Comparison of ENCODE assay signal across 17 cellular contexts in the genomic region with DNA sequence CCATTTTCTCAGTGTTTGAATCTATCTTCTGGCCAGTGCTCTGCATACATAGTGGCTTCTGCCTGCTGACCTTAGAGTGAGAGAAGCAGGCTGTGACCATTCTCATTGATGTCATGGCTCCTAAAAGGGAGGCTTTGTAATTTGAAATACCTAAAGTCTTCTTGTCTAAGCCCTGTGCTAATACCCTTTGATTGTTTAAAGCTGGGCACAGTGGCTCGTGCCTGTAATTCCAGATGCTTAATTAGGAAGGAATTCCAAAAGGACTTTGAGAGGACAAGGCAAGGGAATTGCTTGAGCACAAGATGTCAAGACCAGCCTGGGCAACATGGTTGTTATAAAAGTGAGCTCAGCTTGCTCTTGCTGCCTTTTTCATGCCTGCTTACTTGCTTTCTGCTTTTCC.
A peak's percentile ranks its signal among the peaks of the same experiment; 100 is the strongest.
DNase-seq lines count a peak whose midpoint lies in the region; ATAC-seq lines count a peak whose summit lies in the region.
"Had no signal": no experiment of that assay in that cellular context is flagged by ENCODE, and none has a peak within 500 bp of the region (broad histone marks: within the 10 kb centered on the region; RNA-seq: fewer than 3 reads in every experiment).

No MANE protein-coding gene starts in this region.

- H3K4me3 Mint-ChIP-seq in activated naive CD4-positive, alpha-beta T cell treated with anti-CD3 and anti-CD28 coated beads, Interleukin-2, amount 50 U/mL, for 24 hours, result no peak overlapping the region
- no peak overlapping the region for H3K4me3 Mint-ChIP-seq in effector memory CD8-positive, alpha-beta T cell
- no peak overlapping the region for H3K4me3 Mint-ChIP-seq in natural killer cell treated with Interleukin-12 subunit alpha and Interleukin-12 subunit beta and Interleukin-15 and Interleukin-18, amount 100 ng/mL, for 72 hours
- H3K4me3 Mint-ChIP-seq: CD4-positive, CD25-positive, alpha-beta regulatory T cell; HFFc6; IgD-negative memory B cell had no signal

- no peaks in the 10 kb centered on the region for H3K27me3 Mint-ChIP-seq in activated naive CD4-positive, alpha-beta T cell treated with anti-CD3 and anti-CD28 coated beads, Interleukin-2, amount 50 U/mL, for 24 hours
- no peaks in the 10 kb centered on the region for H3K27me3 Mint-ChIP-seq in effector memory CD8-positive, alpha-beta T cell
- H3K27me3 Mint-ChIP-seq in natural killer cell treated with Interleukin-12 subunit alpha and Interleukin-12 subunit beta and Interleukin-15 and Interleukin-18, amount 100 ng/mL, for 72 hours, result no peaks in the 10 kb centered on the region
- H3K27me3 Mint-ChIP-seq: CD4-positive, CD25-positive, alpha-beta regulatory T cell; IgD-negative memory B cell had no signal

- H3K27ac Mint-ChIP-seq in activated naive CD4-positive, alpha-beta T cell treated with anti-CD3 and anti-CD28 coated beads, Interleukin-2, amount 50 U/mL, for 24 hours, result peak overlapping the region; percentile 41
- H3K27ac Mint-ChIP-seq in effector memory CD8-positive, alpha-beta T cell, result peak overlapping the region; percentile 71 to 88
- peak overlapping the region; percentile 9 to 40 for H3K27ac Mint-ChIP-seq in natural killer cell treated with Interleukin-12 subunit alpha and Interleukin-12 subunit beta and Interleukin-15 and Interleukin-18, amount 100 ng/mL, for 72 hours
- H3K27ac Mint-ChIP-seq: HFFc6, IgD-negative memory B cell had no signal

- peaks cover 47% of the 10 kb centered on the region for H3K36me3 Mint-ChIP-seq in activated naive CD4-positive, alpha-beta T cell treated with anti-CD3 and anti-CD28 coated beads, Interleukin-2, amount 50 U/mL, for 24 hours
- H3K36me3 Mint-ChIP-seq in effector memory CD8-positive, alpha-beta T cell (ENCODE audit: insufficient read depth), result peaks cover 53% of the 10 kb centered on the region
- H3K36me3 Mint-ChIP-seq in natural killer cell treated with Interleukin-12 subunit alpha and Interleukin-12 subunit beta and Interleukin-15 and Interleukin-18, amount 100 ng/mL, for 72 hours, result peaks cover 14% of the 10 kb centered on the region

- H3K4me1 Mint-ChIP-seq in activated naive CD4-positive, alpha-beta T cell treated with anti-CD3 and anti-CD28 coated beads, Interleukin-2, amount 50 U/mL, for 24 hours, result peaks cover 32% of the 10 kb centered on the region
- H3K4me1 Mint-ChIP-seq in effector memory CD8-positive, alpha-beta T cell (ENCODE audit: low read depth in 2 of 2), result peaks cover 16 to 44% of the 10 kb centered on the region in 2 donors
- peaks cover 27 to 33% of the 10 kb centered on the region in 2 donors for H3K4me1 Mint-ChIP-seq in natural killer cell treated with Interleukin-12 subunit alpha and Interleukin-12 subunit beta and Interleukin-15 and Interleukin-18, amount 100 ng/mL, for 72 hours (ENCODE audit: low read depth in 2 of 2)

- no peak for DNase-seq in activated naive CD4-positive, alpha-beta T cell treated with Interleukin-2 at 50 U/mL for 16 hours
- DNase-seq in effector memory CD8-positive, alpha-beta T cell, result no peak
- DNase-seq in natural killer cell treated with Interleukin-12 subunit alpha and Interleukin-12 subunit beta and Interleukin-15 and Interleukin-18, amount 100 ng/mL, for 72 hours (ENCODE audit: low spot score), result no peak
- DNase-seq in epidermal melanocyte (ENCODE audit: insufficient read length, low spot score), result no peak
- DNase-seq: CD4-positive, CD25-positive, alpha-beta regulatory T cell; COR-L47; DMS153; DMS79 treated with DMSO at 0.1 percent for 48 hours; EL; HCEC 1CT; HFFc6; KG1 had no signal

- ATAC-seq in effector memory CD8-positive, alpha-beta T cell (replicated peaks), result no peak
- no peak for ATAC-seq in natural killer cell treated with Interleukin-12 subunit alpha and Interleukin-12 subunit beta and Interleukin-15 and Interleukin-18, amount 100 ng/mL, for 72 hours
- ATAC-seq in HG03039 (IDR thresholded peaks at IDR 0.05; ENCODE audit: unreplicated experiment) (no peak), GM18519 (IDR thresholded peaks at IDR 0.05; ENCODE audit: low FRiP score, unreplicated experiment) (no peak), HG03159 (IDR thresholded peaks at IDR 0.05; ENCODE audit: unreplicated experiment) (no peak)

- H3K9me3 Mint-ChIP-seq in activated naive CD4-positive, alpha-beta T cell treated with anti-CD3 and anti-CD28 coated beads, Interleukin-2, amount 50 U/mL, for 24 hours, result no peaks in the 10 kb centered on the region
- H3K9me3 Mint-ChIP-seq in effector memory CD8-positive, alpha-beta T cell, result no peaks in the 10 kb centered on the region
- H3K9me3 Mint-ChIP-seq in natural killer cell treated with Interleukin-12 subunit alpha and Interleukin-12 subunit beta and Interleukin-15 and Interleukin-18, amount 100 ng/mL, for 72 hours, result no peaks in the 10 kb centered on the region
- H3K9me3 Mint-ChIP-seq: HFFc6 had no signal

Comparison
In these comparisons a context has a peak if more than half of its experiments do, and no peak if none do; other contexts are left out.
1. H3K27ac Mint-ChIP-seq: peak in every context shown above with its lines; median percentile 80 in effector memory CD8-positive, alpha-beta T cell; 41 in activated naive CD4-positive, alpha-beta T cell treated with anti-CD3 and anti-CD28 coated beads, Interleukin-2, amount 50 U/mL, for 24 hours; 24 in natural killer cell treated with Interleukin-12 subunit alpha and Interleukin-12 subunit beta and Interleukin-15 and Interleukin-18, amount 100 ng/mL, for 72 hours.